In genomic region chr9:121700165-121700830, GRCh38 we compare ENCODE assay signal across 8 cellular contexts. TPM values are rescaled to one million over a fixed set of nuclear protein-coding genes. Genes with fewer than 3 reads are reported as not detected.
A peak's percentile ranks its signal among the peaks of the same experiment; 100 is the strongest.
DNase-seq lines count a peak whose midpoint lies in the region; ATAC-seq, FAIRE-seq and TF ChIP-seq lines count a peak whose summit lies in the region.

No MANE protein-coding gene starts in this region.

- peak; percentile 31 for DNase-seq in activated gamma-delta T cell treated with Interleukin-2 at 50 U/mL for 16 hours
- DNase-seq in activated gamma-delta T cell (lab: John Stamatoyannopoulos, UW), result no peak
- DNase-seq in NCI-H2171 treated with DMSO at 0.1 percent for 48 hours (lab: John Stamatoyannopoulos, UW), result peak; percentile 60
- peak; percentile 78 to 87 (median 84) for DNase-seq in body of pancreas
- peak; percentile 45 for DNase-seq in iris pigment epithelial cell (ENCODE audit: low read depth)
- peak; percentile 51 for DNase-seq in small intestine
- DNase-seq in NCI-H2107 treated with DMSO at 0.1 percent for 48 hours (lab: John Stamatoyannopoulos, UW; ENCODE audit: unreplicated experiment), result no peak
- DNase-seq in SKM-1 treated with dmso at 0.1 percent for 144 hours (lab: John Stamatoyannopoulos, UW; ENCODE audit: unreplicated experiment), result no peak

- peaks cover 41% of the 10 kb centered on the region for H3K4me1 ChIP-seq in body of pancreas
- peaks cover 0 to 2% of the 10 kb centered on the region in 2 donors for H3K4me1 ChIP-seq in small intestine (ENCODE audit: control insufficient read depth in 2 of 2, insufficient read depth in 1 of 2, low read depth in 1 of 2, low read length in 1 of 2)

- H3K4me3 ChIP-seq in body of pancreas, result peak overlapping the region in 1 of 2 donors; percentile 48
- H3K4me3 ChIP-seq in small intestine (ENCODE audit: low read depth in 1 of 2, low read length in 2 of 2), result no peak overlapping the region

- peak; percentile 44 to 76 (median 66) for TF ChIP-seq CTCF in body of pancreas (IDR thresholded peaks at IDR 0.05)

- H3K36me3 ChIP-seq in body of pancreas (replicated peaks in 1 of 2; ENCODE audit: insufficient read depth in 1 of 2, low read depth in 2 of 2) (no peaks in the 10 kb centered on the region), small intestine (ENCODE audit: control insufficient read depth in 2 of 2, insufficient read depth in 2 of 2, low read length in 2 of 2) (no peaks in the 10 kb centered on the region)

- H3K9me3 ChIP-seq in body of pancreas (peaks cover 0 to 3% (median 0%) of the 10 kb centered on the region in 3 donors), small intestine (ENCODE audit: control insufficient read depth, low read depth) (no peaks in the 10 kb centered on the region)

- intact Hi-C loops in body of pancreas (cut with DNase I), result no loop called here

- H3K27me3 ChIP-seq in body of pancreas (no peaks in the 10 kb centered on the region), small intestine (ENCODE audit: control insufficient read depth in 2 of 2, insufficient read depth in 2 of 2, low read length in 2 of 2) (no peaks in the 10 kb centered on the region)

- peak; percentile 74 for ATAC-seq in body of pancreas

- WGBS in body of pancreas, 2 donors, result 34 to 42% methylated on average over 9 to 20 of the region's 20 CpGs
- 33 to 35% (median 33%) methylated on average over 19 to 20 of the region's 20 CpGs for WGBS in small intestine, 3 donors

- peak overlapping the region; percentile 67 to 82 (median 78) for H3K27ac ChIP-seq in body of pancreas
- peak overlapping the region in 1 of 2 donors; percentile 48 for H3K27ac ChIP-seq in small intestine (ENCODE audit: low read depth in 1 of 2, low read length in 1 of 2)

- TF ChIP-seq POLR2A in body of pancreas (IDR thresholded peaks at IDR 0.05), result no peak

- no peak for FAIRE-seq in small intestine (lab: Jason Lieb, UNC)

RNA-seq across cellular contexts. Expression of gene DAB2IP, which starts 48.9 kb away (rescaled TPM):
- total RNA-seq in body of pancreas, result 10 to 100 TPM; 25.2 to 34.9 TPM
- 10 to 100 TPM; 13.8 to 39.0 (median 20.1) TPM for polyA plus RNA-seq in small intestine

Comparison
In these comparisons a context has a peak if more than half of its experiments do, and no peak if none do; other contexts are left out.
1. DNase-seq: peak in activated gamma-delta T cell treated with Interleukin-2 at 50 U/mL for 16 hours (single experiment), NCI-H2171 treated with DMSO at 0.1 percent for 48 hours (single experiment), body of pancreas (4 of 4), iris pigment epithelial cell (single experiment) and small intestine (single experiment); none in activated gamma-delta T cell (single experiment), NCI-H2107 treated with DMSO at 0.1 percent for 48 hours (single experiment) and SKM-1 treated with dmso at 0.1 percent for 144 hours (single experiment).